Comparison of ENCODE assay signal across 26 cellular contexts in genomic region chr17:3543453-3543852, GRCh38.
"Had no signal": no experiment of that assay in that cellular context is flagged by ENCODE, and none has a peak within 500 bp of the region (broad histone marks: within the 10 kb centered on the region; RNA-seq: fewer than 3 reads in every experiment).

No MANE protein-coding gene starts in this region.

- H3K27ac ChIP-seq: adrenal gland, body of pancreas, KMS-11, SK-N-MC, VCaP had no signal

- H3K4me2 ChIP-seq: KMS-11 had no signal

- H3K27me3 ChIP-seq: adrenal gland, body of pancreas had no signal

- H3K36me3 Mint-ChIP-seq: activated CD4-positive, alpha-beta memory T cell treated with anti-CD3 and anti-CD28 coated beads for 36 hours; activated naive CD8-positive, alpha-beta T cell; IgD-negative memory B cell had no signal

- ATAC-seq: activated T-helper 17 cell treated with anti-CD3 and anti-CD28 coated beads, Interleukin-2, amount 50 U/mL, for 72 hours; body of pancreas had no signal

- H3K4me3 Mint-ChIP-seq: activated CD4-positive, alpha-beta memory T cell treated with anti-CD3 and anti-CD28 coated beads for 36 hours; activated CD4-positive, alpha-beta T cell treated with anti-CD3 and anti-CD28 coated beads, Interleukin-2, amount 10 ng/mL, durations not matched to agents 7 days and 5 days; activated naive CD4-positive, alpha-beta T cell treated with anti-CD3 and anti-CD28 coated beads for 36 hours; activated naive CD8-positive, alpha-beta T cell; activated T-helper 17 cell treated with anti-CD3 and anti-CD28 coated beads, Interleukin-2, amount 50 U/mL, for 72 hours; IgD-negative memory B cell had no signal

- H3K9me3 Mint-ChIP-seq: activated CD4-positive, alpha-beta memory T cell treated with anti-CD3 and anti-CD28 coated beads for 36 hours; activated CD4-positive, alpha-beta T cell treated with anti-CD3 and anti-CD28 coated beads, Interleukin-2, amount 10 ng/mL, durations not matched to agents 7 days and 5 days; activated naive CD4-positive, alpha-beta T cell treated with anti-CD3 and anti-CD28 coated beads for 36 hours; activated T-helper 17 cell treated with anti-CD3 and anti-CD28 coated beads, Interleukin-2, amount 50 U/mL, for 72 hours; IgD-negative memory B cell had no signal

- H3K27ac Mint-ChIP-seq: activated CD4-positive, alpha-beta memory T cell treated with anti-CD3 and anti-CD28 coated beads for 36 hours; activated CD4-positive, alpha-beta T cell treated with anti-CD3 and anti-CD28 coated beads, Interleukin-2, amount 10 ng/mL, durations not matched to agents 7 days and 5 days; activated naive CD4-positive, alpha-beta T cell treated with anti-CD3 and anti-CD28 coated beads for 36 hours; activated naive CD8-positive, alpha-beta T cell; activated T-helper 17 cell treated with anti-CD3 and anti-CD28 coated beads, Interleukin-2, amount 50 U/mL, for 72 hours; IgD-negative memory B cell had no signal

- H3K36me3 ChIP-seq: adrenal gland had no signal

- DNase-seq: activated CD4-positive, alpha-beta memory T cell treated with anti-CD3 and anti-CD28 coated beads for 36 hours; activated CD4-positive, alpha-beta T cell treated with anti-CD3 and anti-CD28 coated beads, Interleukin-2, amount 10 ng/mL, durations not matched to agents 7 days and 5 days; activated CD4-positive, CD25-positive, alpha-beta regulatory T cell; activated CD8-positive, alpha-beta memory T cell treated with anti-CD3 and anti-CD28 coated beads for 24 hours; activated gamma-delta T cell; activated naive CD4-positive, alpha-beta T cell treated with anti-CD3 and anti-CD28 coated beads for 36 hours; activated T-cell treated with anti-CD3 and anti-CD28 coated beads for 4 hours; activated T-cell treated with anti-CD3 and anti-CD28 coated beads, Interleukin-2, amount 50 U/mL, for 48 hours; adrenal gland; body of pancreas; MV-4-11; NCI-H1092 treated with DMSO at 0.1 percent for 48 hours; NCI-H1417 treated with DMSO at 0.1 percent for 48 hours; NCI-H1694; NCI-H2029; NCI-H345; NCI-H510A; NCI-H526 treated with DMSO at 0.1 percent for 48 hours; NCI-H82; T-helper 1 cell had no signal

- H3K4me3 ChIP-seq: adrenal gland, body of pancreas, SK-N-MC had no signal

- H3K27me3 Mint-ChIP-seq: activated CD4-positive, alpha-beta memory T cell treated with anti-CD3 and anti-CD28 coated beads for 36 hours; activated CD4-positive, alpha-beta T cell treated with anti-CD3 and anti-CD28 coated beads, Interleukin-2, amount 10 ng/mL, durations not matched to agents 7 days and 5 days; IgD-negative memory B cell had no signal

- H3K9me3 ChIP-seq: adrenal gland, body of pancreas had no signal

- H3K4me1 Mint-ChIP-seq: activated CD4-positive, alpha-beta T cell treated with anti-CD3 and anti-CD28 coated beads, Interleukin-2, amount 10 ng/mL, durations not matched to agents 7 days and 5 days; activated T-helper 17 cell treated with anti-CD3 and anti-CD28 coated beads, Interleukin-2, amount 50 U/mL, for 72 hours had no signal

- H3K9ac ChIP-seq: KMS-11 had no signal

- H3K4me1 ChIP-seq: adrenal gland, body of pancreas had no signal
